In the genomic region with DNA sequence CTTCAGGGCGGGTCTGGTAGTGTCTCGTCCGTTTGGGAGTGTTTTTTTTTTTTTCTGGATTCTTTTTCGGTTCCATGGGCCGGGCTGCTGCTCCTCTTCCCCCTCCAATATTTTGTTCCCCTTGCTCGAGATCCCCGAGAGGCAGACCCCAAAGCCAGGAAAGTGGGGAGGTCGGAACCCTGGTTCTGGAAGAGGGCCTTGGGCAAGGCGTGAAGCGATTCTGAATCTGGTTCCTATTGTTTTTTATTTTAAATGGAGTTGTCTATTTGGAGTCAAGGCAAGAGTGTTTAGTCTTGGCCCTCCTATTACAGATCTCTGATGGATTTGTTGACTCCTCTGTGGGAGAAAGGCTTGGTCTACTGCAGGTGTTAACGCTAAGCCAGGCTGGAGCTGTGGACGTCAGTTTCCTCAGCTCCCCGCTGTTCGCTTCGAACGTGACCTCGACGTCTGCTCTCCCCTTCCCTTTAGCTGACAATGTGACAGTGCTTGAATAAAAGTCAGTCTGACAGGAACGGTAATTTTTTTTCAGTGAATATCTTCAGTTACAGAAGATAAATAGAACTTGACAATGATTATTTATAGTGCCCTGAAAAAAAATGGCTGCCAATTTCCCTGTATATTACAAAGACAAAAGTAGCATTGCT, we compare ENCODE assay signal across 1 cellular context.
TF ChIP-seq lines count a peak whose summit lies in the region.

No MANE protein-coding gene starts in this region.

TF ChIP-seq in GM12878, 131 proteins besides CTCF, POLR2A, EP300 and RAD21 (continued from another document and continues in another):
- TF ChIP-seq, protein P1, sequence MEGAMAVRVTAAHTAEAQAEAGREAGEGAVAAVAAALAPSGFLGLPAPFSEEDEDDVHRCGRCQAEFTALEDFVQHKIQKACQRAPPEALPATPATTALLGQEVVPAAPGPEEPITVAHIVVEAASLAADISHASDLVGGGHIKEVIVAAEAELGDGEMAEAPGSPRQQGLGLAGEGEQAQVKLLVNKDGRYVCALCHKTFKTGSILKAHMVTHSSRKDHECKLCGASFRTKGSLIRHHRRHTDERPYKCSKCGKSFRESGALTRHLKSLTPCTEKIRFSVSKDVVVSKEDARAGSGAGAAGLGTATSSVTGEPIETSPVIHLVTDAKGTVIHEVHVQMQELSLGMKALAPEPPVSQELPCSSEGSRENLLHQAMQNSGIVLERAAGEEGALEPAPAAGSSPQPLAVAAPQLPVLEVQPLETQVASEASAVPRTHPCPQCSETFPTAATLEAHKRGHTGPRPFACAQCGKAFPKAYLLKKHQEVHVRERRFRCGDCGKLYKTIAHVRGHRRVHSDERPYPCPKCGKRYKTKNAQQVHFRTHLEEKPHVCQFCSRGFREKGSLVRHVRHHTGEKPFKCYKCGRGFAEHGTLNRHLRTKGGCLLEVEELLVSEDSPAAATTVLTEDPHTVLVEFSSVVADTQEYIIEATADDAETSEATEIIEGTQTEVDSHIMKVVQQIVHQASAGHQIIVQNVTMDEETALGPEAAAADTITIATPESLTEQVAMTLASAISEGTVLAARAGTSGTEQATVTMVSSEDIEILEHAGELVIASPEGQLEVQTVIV (IDR thresholded peaks at IDR 0.05; ENCODE audit: borderline replicate concordance, partially characterized antibody), result no peak
- TF ChIP-seq, protein P2, sequence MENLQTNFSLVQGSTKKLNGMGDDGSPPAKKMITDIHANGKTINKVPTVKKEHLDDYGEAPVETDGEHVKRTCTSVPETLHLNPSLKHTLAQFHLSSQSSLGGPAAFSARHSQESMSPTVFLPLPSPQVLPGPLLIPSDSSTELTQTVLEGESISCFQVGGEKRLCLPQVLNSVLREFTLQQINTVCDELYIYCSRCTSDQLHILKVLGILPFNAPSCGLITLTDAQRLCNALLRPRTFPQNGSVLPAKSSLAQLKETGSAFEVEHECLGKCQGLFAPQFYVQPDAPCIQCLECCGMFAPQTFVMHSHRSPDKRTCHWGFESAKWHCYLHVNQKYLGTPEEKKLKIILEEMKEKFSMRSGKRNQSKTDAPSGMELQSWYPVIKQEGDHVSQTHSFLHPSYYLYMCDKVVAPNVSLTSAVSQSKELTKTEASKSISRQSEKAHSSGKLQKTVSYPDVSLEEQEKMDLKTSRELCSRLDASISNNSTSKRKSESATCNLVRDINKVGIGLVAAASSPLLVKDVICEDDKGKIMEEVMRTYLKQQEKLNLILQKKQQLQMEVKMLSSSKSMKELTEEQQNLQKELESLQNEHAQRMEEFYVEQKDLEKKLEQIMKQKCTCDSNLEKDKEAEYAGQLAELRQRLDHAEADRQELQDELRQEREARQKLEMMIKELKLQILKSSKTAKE (IDR thresholded peaks at IDR 0.05; ENCODE audit: low read depth, poor library complexity, severe bottlenecking), result no peak
- no peak for TF ChIP-seq SMARCA5 (IDR thresholded peaks at IDR 0.05)
- no peak; the same call in 1 of the 2 replicates for TF ChIP-seq IKZF1 (conservative IDR thresholded peaks at IDR 0.05)
- no peak for TF ChIP-seq CREM (IDR thresholded peaks at IDR 0.05; ENCODE audit: low read depth)
- TF ChIP-seq ZNF384 (IDR thresholded peaks at IDR 0.05; ENCODE audit: borderline replicate concordance, low read depth, low read length), result 0 out of 2 replicates have a peak, but pooled peaks have one; percentile 7
- peak; percentile 69 for TF ChIP-seq SMAD1 (IDR thresholded peaks at IDR 0.05; ENCODE audit: low read depth, partially characterized antibody)
- TF ChIP-seq, protein P3, sequence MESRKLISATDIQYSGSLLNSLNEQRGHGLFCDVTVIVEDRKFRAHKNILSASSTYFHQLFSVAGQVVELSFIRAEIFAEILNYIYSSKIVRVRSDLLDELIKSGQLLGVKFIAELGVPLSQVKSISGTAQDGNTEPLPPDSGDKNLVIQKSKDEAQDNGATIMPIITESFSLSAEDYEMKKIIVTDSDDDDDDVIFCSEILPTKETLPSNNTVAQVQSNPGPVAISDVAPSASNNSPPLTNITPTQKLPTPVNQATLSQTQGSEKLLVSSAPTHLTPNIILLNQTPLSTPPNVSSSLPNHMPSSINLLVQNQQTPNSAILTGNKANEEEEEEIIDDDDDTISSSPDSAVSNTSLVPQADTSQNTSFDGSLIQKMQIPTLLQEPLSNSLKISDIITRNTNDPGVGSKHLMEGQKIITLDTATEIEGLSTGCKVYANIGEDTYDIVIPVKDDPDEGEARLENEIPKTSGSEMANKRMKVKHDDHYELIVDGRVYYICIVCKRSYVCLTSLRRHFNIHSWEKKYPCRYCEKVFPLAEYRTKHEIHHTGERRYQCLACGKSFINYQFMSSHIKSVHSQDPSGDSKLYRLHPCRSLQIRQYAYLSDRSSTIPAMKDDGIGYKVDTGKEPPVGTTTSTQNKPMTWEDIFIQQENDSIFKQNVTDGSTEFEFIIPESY (IDR thresholded peaks at IDR 0.05), result no peak
- no peak for TF ChIP-seq CHD4 (IDR thresholded peaks at IDR 0.05)
- TF ChIP-seq ZZZ3 (IDR thresholded peaks at IDR 0.05; ENCODE audit: control insufficient read depth, insufficient read length, low read depth), result no peak
- TF ChIP-seq BACH1 (IDR thresholded peaks at IDR 0.05; ENCODE audit: borderline replicate concordance), result no peak
- TF ChIP-seq, protein P4, sequence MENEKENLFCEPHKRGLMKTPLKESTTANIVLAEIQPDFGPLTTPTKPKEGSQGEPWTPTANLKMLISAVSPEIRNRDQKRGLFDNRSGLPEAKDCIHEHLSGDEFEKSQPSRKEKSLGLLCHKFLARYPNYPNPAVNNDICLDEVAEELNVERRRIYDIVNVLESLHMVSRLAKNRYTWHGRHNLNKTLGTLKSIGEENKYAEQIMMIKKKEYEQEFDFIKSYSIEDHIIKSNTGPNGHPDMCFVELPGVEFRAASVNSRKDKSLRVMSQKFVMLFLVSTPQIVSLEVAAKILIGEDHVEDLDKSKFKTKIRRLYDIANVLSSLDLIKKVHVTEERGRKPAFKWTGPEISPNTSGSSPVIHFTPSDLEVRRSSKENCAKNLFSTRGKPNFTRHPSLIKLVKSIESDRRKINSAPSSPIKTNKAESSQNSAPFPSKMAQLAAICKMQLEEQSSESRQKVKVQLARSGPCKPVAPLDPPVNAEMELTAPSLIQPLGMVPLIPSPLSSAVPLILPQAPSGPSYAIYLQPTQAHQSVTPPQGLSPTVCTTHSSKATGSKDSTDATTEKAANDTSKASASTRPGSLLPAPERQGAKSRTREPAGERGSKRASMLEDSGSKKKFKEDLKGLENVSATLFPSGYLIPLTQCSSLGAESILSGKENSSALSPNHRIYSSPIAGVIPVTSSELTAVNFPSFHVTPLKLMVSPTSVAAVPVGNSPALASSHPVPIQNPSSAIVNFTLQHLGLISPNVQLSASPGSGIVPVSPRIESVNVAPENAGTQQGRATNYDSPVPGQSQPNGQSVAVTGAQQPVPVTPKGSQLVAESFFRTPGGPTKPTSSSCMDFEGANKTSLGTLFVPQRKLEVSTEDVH (IDR thresholded peaks at IDR 0.05; ENCODE audit: low read depth, partially characterized antibody), result no peak
- no peak for TF ChIP-seq SREBF1 (IDR thresholded peaks at IDR 0.05; ENCODE audit: low read length)
- TF ChIP-seq SRF (IDR thresholded peaks at IDR 0.05; ENCODE audit: low read depth in 2 of 2, low read length in 2 of 2), result no peak
- TF ChIP-seq, protein P5, sequence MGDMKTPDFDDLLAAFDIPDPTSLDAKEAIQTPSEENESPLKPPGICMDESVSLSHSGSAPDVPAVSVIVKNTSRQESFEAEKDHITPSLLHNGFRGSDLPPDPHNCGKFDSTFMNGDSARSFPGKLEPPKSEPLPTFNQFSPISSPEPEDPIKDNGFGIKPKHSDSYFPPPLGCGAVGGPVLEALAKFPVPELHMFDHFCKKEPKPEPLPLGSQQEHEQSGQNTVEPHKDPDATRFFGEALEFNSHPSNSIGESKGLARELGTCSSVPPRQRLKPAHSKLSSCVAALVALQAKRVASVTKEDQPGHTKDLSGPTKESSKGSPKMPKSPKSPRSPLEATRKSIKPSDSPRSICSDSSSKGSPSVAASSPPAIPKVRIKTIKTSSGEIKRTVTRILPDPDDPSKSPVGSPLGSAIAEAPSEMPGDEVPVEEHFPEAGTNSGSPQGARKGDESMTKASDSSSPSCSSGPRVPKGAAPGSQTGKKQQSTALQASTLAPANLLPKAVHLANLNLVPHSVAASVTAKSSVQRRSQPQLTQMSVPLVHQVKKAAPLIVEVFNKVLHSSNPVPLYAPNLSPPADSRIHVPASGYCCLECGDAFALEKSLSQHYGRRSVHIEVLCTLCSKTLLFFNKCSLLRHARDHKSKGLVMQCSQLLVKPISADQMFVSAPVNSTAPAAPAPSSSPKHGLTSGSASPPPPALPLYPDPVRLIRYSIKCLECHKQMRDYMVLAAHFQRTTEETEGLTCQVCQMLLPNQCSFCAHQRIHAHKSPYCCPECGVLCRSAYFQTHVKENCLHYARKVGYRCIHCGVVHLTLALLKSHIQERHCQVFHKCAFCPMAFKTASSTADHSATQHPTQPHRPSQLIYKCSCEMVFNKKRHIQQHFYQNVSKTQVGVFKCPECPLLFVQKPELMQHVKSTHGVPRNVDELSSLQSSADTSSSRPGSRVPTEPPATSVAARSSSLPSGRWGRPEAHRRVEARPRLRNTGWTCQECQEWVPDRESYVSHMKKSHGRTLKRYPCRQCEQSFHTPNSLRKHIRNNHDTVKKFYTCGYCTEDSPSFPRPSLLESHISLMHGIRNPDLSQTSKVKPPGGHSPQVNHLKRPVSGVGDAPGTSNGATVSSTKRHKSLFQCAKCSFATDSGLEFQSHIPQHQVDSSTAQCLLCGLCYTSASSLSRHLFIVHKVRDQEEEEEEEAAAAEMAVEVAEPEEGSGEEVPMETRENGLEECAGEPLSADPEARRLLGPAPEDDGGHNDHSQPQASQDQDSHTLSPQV (IDR thresholded peaks at IDR 0.05), result no peak
- TF ChIP-seq, protein P6, sequence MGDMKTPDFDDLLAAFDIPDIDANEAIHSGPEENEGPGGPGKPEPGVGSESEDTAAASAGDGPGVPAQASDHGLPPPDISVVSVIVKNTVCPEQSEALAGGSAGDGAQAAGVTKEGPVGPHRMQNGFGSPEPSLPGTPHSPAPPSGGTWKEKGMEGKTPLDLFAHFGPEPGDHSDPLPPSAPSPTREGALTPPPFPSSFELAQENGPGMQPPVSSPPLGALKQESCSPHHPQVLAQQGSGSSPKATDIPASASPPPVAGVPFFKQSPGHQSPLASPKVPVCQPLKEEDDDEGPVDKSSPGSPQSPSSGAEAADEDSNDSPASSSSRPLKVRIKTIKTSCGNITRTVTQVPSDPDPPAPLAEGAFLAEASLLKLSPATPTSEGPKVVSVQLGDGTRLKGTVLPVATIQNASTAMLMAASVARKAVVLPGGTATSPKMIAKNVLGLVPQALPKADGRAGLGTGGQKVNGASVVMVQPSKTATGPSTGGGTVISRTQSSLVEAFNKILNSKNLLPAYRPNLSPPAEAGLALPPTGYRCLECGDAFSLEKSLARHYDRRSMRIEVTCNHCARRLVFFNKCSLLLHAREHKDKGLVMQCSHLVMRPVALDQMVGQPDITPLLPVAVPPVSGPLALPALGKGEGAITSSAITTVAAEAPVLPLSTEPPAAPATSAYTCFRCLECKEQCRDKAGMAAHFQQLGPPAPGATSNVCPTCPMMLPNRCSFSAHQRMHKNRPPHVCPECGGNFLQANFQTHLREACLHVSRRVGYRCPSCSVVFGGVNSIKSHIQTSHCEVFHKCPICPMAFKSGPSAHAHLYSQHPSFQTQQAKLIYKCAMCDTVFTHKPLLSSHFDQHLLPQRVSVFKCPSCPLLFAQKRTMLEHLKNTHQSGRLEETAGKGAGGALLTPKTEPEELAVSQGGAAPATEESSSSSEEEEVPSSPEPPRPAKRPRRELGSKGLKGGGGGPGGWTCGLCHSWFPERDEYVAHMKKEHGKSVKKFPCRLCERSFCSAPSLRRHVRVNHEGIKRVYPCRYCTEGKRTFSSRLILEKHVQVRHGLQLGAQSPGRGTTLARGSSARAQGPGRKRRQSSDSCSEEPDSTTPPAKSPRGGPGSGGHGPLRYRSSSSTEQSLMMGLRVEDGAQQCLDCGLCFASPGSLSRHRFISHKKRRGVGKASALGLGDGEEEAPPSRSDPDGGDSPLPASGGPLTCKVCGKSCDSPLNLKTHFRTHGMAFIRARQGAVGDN (IDR thresholded peaks at IDR 0.05), result peak; percentile 54; the same call in 1 of the 2 replicates
- no peak for TF ChIP-seq SIX5 (IDR thresholded peaks at IDR 0.05; ENCODE audit: low read depth, low read length, severe bottlenecking)
- TF ChIP-seq, protein P7, sequence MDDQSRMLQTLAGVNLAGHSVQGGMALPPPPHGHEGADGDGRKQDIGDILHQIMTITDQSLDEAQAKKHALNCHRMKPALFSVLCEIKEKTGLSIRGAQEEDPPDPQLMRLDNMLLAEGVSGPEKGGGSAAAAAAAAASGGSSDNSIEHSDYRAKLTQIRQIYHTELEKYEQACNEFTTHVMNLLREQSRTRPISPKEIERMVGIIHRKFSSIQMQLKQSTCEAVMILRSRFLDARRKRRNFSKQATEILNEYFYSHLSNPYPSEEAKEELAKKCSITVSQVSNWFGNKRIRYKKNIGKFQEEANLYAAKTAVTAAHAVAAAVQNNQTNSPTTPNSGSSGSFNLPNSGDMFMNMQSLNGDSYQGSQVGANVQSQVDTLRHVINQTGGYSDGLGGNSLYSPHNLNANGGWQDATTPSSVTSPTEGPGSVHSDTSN (IDR thresholded peaks at IDR 0.05; ENCODE audit: insufficient replicate concordance, low read depth, low read length), result no peak
- TF ChIP-seq HCFC1 (IDR thresholded peaks at IDR 0.05; ENCODE audit: low read length), result no peak
- TF ChIP-seq, protein P8, sequence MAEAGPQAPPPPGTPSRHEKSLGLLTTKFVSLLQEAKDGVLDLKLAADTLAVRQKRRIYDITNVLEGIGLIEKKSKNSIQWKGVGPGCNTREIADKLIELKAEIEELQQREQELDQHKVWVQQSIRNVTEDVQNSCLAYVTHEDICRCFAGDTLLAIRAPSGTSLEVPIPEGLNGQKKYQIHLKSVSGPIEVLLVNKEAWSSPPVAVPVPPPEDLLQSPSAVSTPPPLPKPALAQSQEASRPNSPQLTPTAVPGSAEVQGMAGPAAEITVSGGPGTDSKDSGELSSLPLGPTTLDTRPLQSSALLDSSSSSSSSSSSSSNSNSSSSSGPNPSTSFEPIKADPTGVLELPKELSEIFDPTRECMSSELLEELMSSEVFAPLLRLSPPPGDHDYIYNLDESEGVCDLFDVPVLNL (IDR thresholded peaks at IDR 0.05; ENCODE audit: low read depth, low read length), result no peak
- no peak for TF ChIP-seq SREBF2 (IDR thresholded peaks at IDR 0.05; ENCODE audit: low read length)
- TF ChIP-seq GABPA (IDR thresholded peaks at IDR 0.05; ENCODE audit: low read depth), result no peak
- TF ChIP-seq, protein P9, sequence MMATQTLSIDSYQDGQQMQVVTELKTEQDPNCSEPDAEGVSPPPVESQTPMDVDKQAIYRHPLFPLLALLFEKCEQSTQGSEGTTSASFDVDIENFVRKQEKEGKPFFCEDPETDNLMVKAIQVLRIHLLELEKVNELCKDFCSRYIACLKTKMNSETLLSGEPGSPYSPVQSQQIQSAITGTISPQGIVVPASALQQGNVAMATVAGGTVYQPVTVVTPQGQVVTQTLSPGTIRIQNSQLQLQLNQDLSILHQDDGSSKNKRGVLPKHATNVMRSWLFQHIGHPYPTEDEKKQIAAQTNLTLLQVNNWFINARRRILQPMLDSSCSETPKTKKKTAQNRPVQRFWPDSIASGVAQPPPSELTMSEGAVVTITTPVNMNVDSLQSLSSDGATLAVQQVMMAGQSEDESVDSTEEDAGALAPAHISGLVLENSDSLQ (IDR thresholded peaks at IDR 0.05), result no peak
- no peak for TF ChIP-seq SP1 (IDR thresholded peaks at IDR 0.05; ENCODE audit: low read depth, low read length)
